In the genomic region with DNA sequence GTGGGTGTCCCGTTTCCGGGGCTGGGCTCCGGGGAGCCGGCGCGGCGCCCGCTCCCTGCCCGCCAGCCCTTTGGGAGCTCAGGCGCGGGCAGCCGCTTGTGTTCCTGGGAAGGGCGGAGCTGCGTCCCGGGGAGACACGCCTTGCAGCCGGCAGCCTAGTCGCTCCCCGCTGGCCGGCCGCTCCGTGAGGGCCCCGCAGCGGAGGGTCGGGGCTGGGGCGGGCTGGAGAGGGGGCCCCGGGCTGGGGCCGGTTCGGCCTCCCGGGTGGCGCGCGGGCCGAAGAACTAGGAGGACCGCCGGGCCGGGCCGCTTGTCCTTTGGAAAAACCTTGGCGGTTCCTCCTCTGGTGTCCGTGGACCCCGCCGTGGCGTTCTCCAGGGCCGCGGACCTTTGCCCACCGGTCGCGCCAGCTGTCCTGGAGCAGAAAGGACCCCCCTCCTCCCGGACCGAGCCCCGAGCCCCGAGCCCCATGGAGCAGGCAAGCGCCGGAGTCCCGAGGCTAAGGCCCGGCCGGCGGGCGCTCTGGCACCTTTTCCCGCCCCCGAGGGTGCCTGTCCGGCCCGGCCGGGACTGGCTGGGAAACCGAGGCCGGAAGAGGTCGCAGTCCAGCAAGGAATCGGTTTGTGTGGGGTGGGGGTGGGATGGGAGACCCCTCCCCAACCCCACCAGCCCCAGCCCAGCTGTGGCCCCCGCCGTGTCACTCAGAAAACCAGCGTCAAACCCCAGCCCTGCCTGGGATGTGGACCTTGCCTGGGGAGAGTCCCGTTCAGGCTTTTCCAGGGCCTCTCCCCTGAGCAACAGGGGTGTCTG, we compare ENCODE assay signal across 8 cellular contexts. TPM values are rescaled to one million over a fixed set of nuclear protein-coding genes. Genes with fewer than 3 reads are reported as not detected.
DNase-seq lines count a peak whose midpoint lies in the region; ATAC-seq and TF ChIP-seq lines count a peak whose summit lies in the region.

No MANE protein-coding gene starts in this region.

- peak overlapping the region; percentile 23 for H3K4me3 ChIP-seq in CD8-positive, alpha-beta T cell (ENCODE audit: low read depth, low read length)
- H3K4me3 ChIP-seq in GM23248 (peak overlapping the region; percentile 75), Peyer's patch (peak overlapping the region; percentile 52 to 73 (median 57)), endodermal cell (ENCODE audit: low read length) (peak overlapping the region; percentile 72), mononuclear cell (ENCODE audit: low read length) (peak overlapping the region; percentile 52), urinary bladder (ENCODE audit: low read depth, low read length) (peak overlapping the region; percentile 54)

- 1% methylated on average over 58 to 72 of the region's 72 CpGs for WGBS in GM23248 (ENCODE audit: low coverage in 1 of 2, low lambda C conversion rate in 2 of 2, missing lambda C conversion rate in 2 of 2), 2 experiments
- 1 to 2% methylated on average over 18 to 70 of the region's 72 CpGs for WGBS in endodermal cell (ENCODE audit: insufficient coverage in 1 of 2, insufficient read length in 1 of 2), 2 experiments
- WGBS in urinary bladder = 2% methylated on average over 72 of the region's 72 CpGs

- no peak for TF ChIP-seq POLR2A in Peyer's patch (IDR thresholded peaks at IDR 0.05)

- no peak for TF ChIP-seq CTCF in CD8-positive, alpha-beta T cell (IDR thresholded peaks at IDR 0.05)
- TF ChIP-seq CTCF in Peyer's patch (IDR thresholded peaks at IDR 0.05) (no peak), endodermal cell (conservative IDR thresholded peaks at IDR 0.05) (peak; percentile 52)

- no peaks in the 10 kb centered on the region for H3K27me3 ChIP-seq in CD8-positive, alpha-beta T cell (ENCODE audit: insufficient read depth, low read length)
- H3K27me3 ChIP-seq in GM23248 (replicated peaks; ENCODE audit: insufficient read depth) = no peaks in the 10 kb centered on the region
- no peaks in the 10 kb centered on the region for H3K27me3 ChIP-seq in Peyer's patch
- H3K27me3 ChIP-seq in endodermal cell (ENCODE audit: control insufficient read depth, insufficient read depth, low read length, poor library complexity, severe bottlenecking) = peaks cover 16% of the 10 kb centered on the region
- peaks cover 10% of the 10 kb centered on the region for H3K27me3 ChIP-seq in mononuclear cell (ENCODE audit: insufficient read depth, low read length)

- H3K4me1 Mint-ChIP-seq in CD8-positive, alpha-beta T cell (ENCODE audit: low read depth) = peaks cover 30% of the 10 kb centered on the region
- H3K4me1 Mint-ChIP-seq in endodermal cell = no peaks in the 10 kb centered on the region

- peak overlapping the region; percentile 73 for H3K27ac Mint-ChIP-seq in CD8-positive, alpha-beta T cell
- no peak overlapping the region for H3K27ac Mint-ChIP-seq in endodermal cell

- H3K4me3 Mint-ChIP-seq in CD8-positive, alpha-beta T cell = peak overlapping the region; percentile 81
- peak overlapping the region; percentile 71 for H3K4me3 Mint-ChIP-seq in endodermal cell

- peaks cover 13% of the 10 kb centered on the region for H3K79me2 ChIP-seq in GM23248 (ENCODE audit: insufficient read depth)

- no peak for DNase-seq in CD8-positive, alpha-beta T cell
- DNase-seq in GM23248 = peak; percentile 97
- DNase-seq in Peyer's patch = peak; percentile 27 to 89 (median 70)
- DNase-seq in endodermal cell = peak; percentile 99

- intact Hi-C loops in CD8-positive, alpha-beta T cell (cut with DNase I, micrococcal nuclease) = loop anchor here in 1 of 2 experiments (10.0 kb wide), 1 partner anchor 288 kb away; no protein-coding TSS in a partner anchor

- in situ Hi-C loops in GM23248 (cut with MboI) = no loop called here

- no peaks in the 10 kb centered on the region for H3K9me2 ChIP-seq in GM23248 (ENCODE audit: insufficient read depth)

- H3K27ac ChIP-seq in CD8-positive, alpha-beta T cell (ENCODE audit: low read depth, low read length) = peak overlapping the region; percentile 35
- H3K27ac ChIP-seq in GM23248 (no peak overlapping the region), Peyer's patch (peak overlapping the region; percentile 60 to 84 (median 74)), endodermal cell (ENCODE audit: low read depth, low read length) (no peak overlapping the region), urinary bladder (ENCODE audit: low read depth) (peak overlapping the region; percentile 10)

- H3F3A ChIP-seq in GM23248 (ENCODE audit: insufficient read depth) = no peaks in the 10 kb centered on the region

- H3K9me3 ChIP-seq in CD8-positive, alpha-beta T cell (ENCODE audit: low read length) = no peaks in the 10 kb centered on the region
- no peaks in the 10 kb centered on the region for H3K9me3 ChIP-seq in GM23248 (ENCODE audit: low read depth)
- H3K9me3 ChIP-seq in Peyer's patch = no peaks in the 10 kb centered on the region
- H3K9me3 ChIP-seq in endodermal cell (ENCODE audit: control insufficient read depth, low read length) = no peaks in the 10 kb centered on the region
- no peaks in the 10 kb centered on the region for H3K9me3 ChIP-seq in mononuclear cell (ENCODE audit: low read depth, low read length)

- no peaks in the 10 kb centered on the region for H3K36me3 ChIP-seq in CD8-positive, alpha-beta T cell (ENCODE audit: insufficient read depth, low read length)
- H3K36me3 ChIP-seq in GM23248 (ENCODE audit: low read depth) (no peaks in the 10 kb centered on the region), Peyer's patch (no peaks in the 10 kb centered on the region), endodermal cell (ENCODE audit: control insufficient read depth, insufficient read depth, low read length) (no peaks in the 10 kb centered on the region), urinary bladder (ENCODE audit: insufficient read depth) (no peaks in the 10 kb centered on the region)

- peak overlapping the region; percentile 82 for H3K9ac ChIP-seq in GM23248
- no peak overlapping the region for H3K9ac ChIP-seq in endodermal cell (ENCODE audit: extremely low read depth, low read length, poor library complexity, severe bottlenecking)

- H4K20me1 ChIP-seq in GM23248 (ENCODE audit: insufficient read depth) = no peaks in the 10 kb centered on the region

- POLR2A ChIA-PET in CD8-positive, alpha-beta T cell (lab: Charles Lee) = no interaction called here

- peak overlapping the region; percentile 87 for H3K4me2 ChIP-seq in GM23248 (ENCODE audit: unreplicated experiment)

- H3K4me1 ChIP-seq in CD8-positive, alpha-beta T cell (ENCODE audit: insufficient read depth, low read length) = peaks cover 2% of the 10 kb centered on the region
- H3K4me1 ChIP-seq in GM23248 (ENCODE audit: insufficient read depth) (0 out of 2 replicates have a peak, but pooled peaks cover 5% of the 10 kb centered on the region), Peyer's patch (peaks cover 0 to 14% (median 13%) of the 10 kb centered on the region in 4 donors), endodermal cell (ENCODE audit: control insufficient read depth, insufficient read depth, low read length) (no peaks in the 10 kb centered on the region), mononuclear cell (ENCODE audit: insufficient read depth, low read length) (peaks cover 49% of the 10 kb centered on the region), urinary bladder (ENCODE audit: insufficient read depth) (no peaks in the 10 kb centered on the region)

- no peaks in the 10 kb centered on the region for H3K9me3 Mint-ChIP-seq in CD8-positive, alpha-beta T cell
- no peaks in the 10 kb centered on the region for H3K9me3 Mint-ChIP-seq in endodermal cell

- H3K36me3 Mint-ChIP-seq in CD8-positive, alpha-beta T cell = no peaks in the 10 kb centered on the region
- H3K36me3 Mint-ChIP-seq in endodermal cell (ENCODE audit: low read depth) = no peaks in the 10 kb centered on the region

- CTCF ChIA-PET in CD8-positive, alpha-beta T cell (lab: Charles Lee) = no interaction called here

- peak overlapping the region; percentile 97 for H2AFZ ChIP-seq in GM23248

- peak; percentile 35 for ATAC-seq in CD8-positive, alpha-beta T cell
- no peak for ATAC-seq in HG02938 (IDR thresholded peaks at IDR 0.05; ENCODE audit: unreplicated experiment)
- no peak for ATAC-seq in GM19463 (IDR thresholded peaks at IDR 0.05; ENCODE audit: unreplicated experiment)

- H3K27me3 Mint-ChIP-seq in CD8-positive, alpha-beta T cell (ENCODE audit: low read depth) = peaks cover 10% of the 10 kb centered on the region
- peaks cover 46% of the 10 kb centered on the region for H3K27me3 Mint-ChIP-seq in endodermal cell (ENCODE audit: insufficient read depth)

RNA-seq across cellular contexts. Expression of a gene that starts 6.8 kb away (rescaled TPM):
- total RNA-seq in CD8-positive, alpha-beta T cell = 1 to 10 TPM; 4.6 to 5.4 TPM
- not detected in 2 replicates for total RNA-seq in GM23248 (2014; rRNA removed; shearing (Covaris generic))
- 0.64 and 1.0 TPM in 2 replicates for polyA plus RNA-seq in GM23248 (2016; fragmentation: Nextera tagmentation; extraction: Ambion mirVana)
- 10 to 100 TPM in 2 of 4 donors, 1 to 10 TPM in 2; 3.4 to 69.3 (median 11.7) TPM for total RNA-seq in Peyer's patch
- 10 to 100 TPM; 13.1 to 18.4 TPM for total RNA-seq in endodermal cell
- polyA plus RNA-seq in endodermal cell (2013, experiment 1 of 2) = 2.9 TPM
- polyA plus RNA-seq in endodermal cell (2013, experiment 2 of 2) = 4.7 TPM
- total RNA-seq in mononuclear cell = not detected
- 2.1 TPM for total RNA-seq in urinary bladder
- 2.1 TPM for polyA plus RNA-seq in urinary bladder

RNA-seq across cellular contexts. Expression of a gene that starts 13.4 kb away (rescaled TPM):
- 1 to 10 TPM; 6.2 to 7.5 TPM for total RNA-seq in CD8-positive, alpha-beta T cell
- not detected in 2 replicates for total RNA-seq in GM23248 (2014; rRNA removed; shearing (Covaris generic))
- polyA plus RNA-seq in GM23248 (2016; fragmentation: Nextera tagmentation; extraction: Ambion mirVana) = 0.52 TPM in 1 of 2 replicates, not detected in the other
- total RNA-seq in Peyer's patch = 1 to 10 TPM in 1 of 4 donors, not detected in 3; 3.3 TPM
- total RNA-seq in endodermal cell = 1 to 10 TPM in 1 of 2 donors, under 1 TPM in 1; 0.35 to 2.0 TPM
- polyA plus RNA-seq in endodermal cell (2013, experiment 1 of 2) = not detected
- polyA plus RNA-seq in endodermal cell (2013, experiment 2 of 2) = not detected
- 169 TPM for total RNA-seq in mononuclear cell
- 0.69 TPM for total RNA-seq in urinary bladder
- 0.11 TPM for polyA plus RNA-seq in urinary bladder

RNA-seq across cellular contexts. Expression of a gene that starts 27.7 kb away (rescaled TPM):
- total RNA-seq in CD8-positive, alpha-beta T cell = 1 to 10 TPM; 6.6 to 6.9 TPM
- total RNA-seq in GM23248 (2014; rRNA removed; shearing (Covaris generic)) = 7.6 TPM in 1 of 2 replicates, not detected in the other
- polyA plus RNA-seq in GM23248 (2016; fragmentation: Nextera tagmentation; extraction: Ambion mirVana) (0.69 TPM in 1 of 2 replicates, not detected in the other), urinary bladder (0.25 TPM)
- total RNA-seq in Peyer's patch (10 to 100 TPM in 1 of 4 donors, 1 to 10 TPM in 1, not detected in 2; 1.3 to 24.8 TPM), endodermal cell (not detected), mononuclear cell (7.9 TPM), urinary bladder (2.0 TPM)
- polyA plus RNA-seq in endodermal cell (2013, experiment 1 of 2) = not detected
- not detected for polyA plus RNA-seq in endodermal cell (2013, experiment 2 of 2)

Comparison
In these comparisons a context has a peak if more than half of its experiments do, and no peak if none do; other contexts are left out.
1. DNase-seq: peak in GM23248 (single experiment), Peyer's patch (3 of 3) and endodermal cell (single experiment); none in CD8-positive, alpha-beta T cell (0 of 7).
2. H3K27ac ChIP-seq: peak in CD8-positive, alpha-beta T cell (single experiment), Peyer's patch (4 of 4) and urinary bladder (single experiment); none in GM23248 (single experiment) and endodermal cell (single experiment).
3. H3K4me3 ChIP-seq: peak in every context shown above with its lines; median percentile 75 in GM23248; 72 in endodermal cell; 57 in Peyer's patch; 54 in urinary bladder; 52 in mononuclear cell; 23 in CD8-positive, alpha-beta T cell.
4. RNA of a gene that starts 13.4 kb away (total RNA-seq): 169 TPM in mononuclear cell (single experiment); 6.2 to 7.5 TPM in CD8-positive, alpha-beta T cell, 0.35 to 2.0 TPM in endodermal cell, 0.69 TPM in urinary bladder (single experiment), not detected in GM23248 and 3.3 TPM in Peyer's patch; every median in the first group is over 10 times any median in the second.